Comparison of ENCODE assay signal across 8 cellular contexts in genomic region chr20:41173161-41173721, GRCh38. TPM values are rescaled to one million over a fixed set of nuclear protein-coding genes. Genes with fewer than 3 reads are reported as not detected.
DNase-seq lines count a peak whose midpoint lies in the region; ATAC-seq and TF ChIP-seq lines count a peak whose summit lies in the region.

No MANE protein-coding gene starts in this region.

- H3K4me2 ChIP-seq in KMS-11 = no peak overlapping the region
- H3K4me2 ChIP-seq in parathyroid adenoma (ENCODE audit: low read length) = no peak overlapping the region

- H3K27ac ChIP-seq in KMS-11 = no peak overlapping the region
- H3K27ac ChIP-seq in SJCRH30 = no peak overlapping the region
- H3K27ac ChIP-seq in parathyroid adenoma = peak overlapping the region; percentile 44
- H3K27ac ChIP-seq in testis = peak overlapping the region; percentile 48 to 73

- no peak for TF ChIP-seq POLR2A in testis (IDR thresholded peaks at IDR 0.05)

- no peak for ATAC-seq in HG02870 (IDR thresholded peaks at IDR 0.05; ENCODE audit: unreplicated experiment)

- H3K9me3 ChIP-seq in SJCRH30 (replicated peaks) (no peaks in the 10 kb centered on the region), parathyroid adenoma (ENCODE audit: control insufficient read depth, low read length) (no peaks in the 10 kb centered on the region), testis (no peaks in the 10 kb centered on the region)

- DNase-seq in GM10248 (ENCODE audit: extremely low spot score) = peak; percentile 81
- peak; percentile 80 to 90 for DNase-seq in SJCRH30
- DNase-seq in activated naive CD4-positive, alpha-beta T cell treated with anti-CD3 and anti-CD28 coated beads for 36 hours = peak; percentile 75
- peak; percentile 76 for DNase-seq in glomerular visceral epithelial cell (ENCODE audit: extremely low spot score)
- DNase-seq in testis = peak; percentile 88

- CTCF ChIA-PET in GM10248 (lab: Yijun Ruan, JAX) = interaction anchor here (0.6 to 10.4 kb wide), 37 partner anchors 9 to 246 kb away, joined by 3 to 133 read pairs (median 5); partner anchors contain the start of gene LPIN3
- CTCF ChIA-PET in activated naive CD4-positive, alpha-beta T cell treated with anti-CD3 and anti-CD28 coated beads for 36 hours (lab: Charles Lee) = interaction anchor here (0.5 to 2.9 kb wide), 26 partner anchors 9 to 253 kb away, joined by 3 to 20 read pairs (median 4); partner anchors contain the start of gene LPIN3

- TF ChIP-seq CTCF in GM10248 (IDR thresholded peaks at IDR 0.05; ENCODE audit: control extremely low read depth, extremely low read depth, low read depth, missing control alignments) (peak; percentile 94), KMS-11 (conservative IDR thresholded peaks at IDR 0.05; ENCODE audit: low read depth, low read length) (peak; percentile 93), parathyroid adenoma (IDR thresholded peaks at IDR 0.05) (peak; percentile 96), testis (IDR thresholded peaks at IDR 0.05) (peak; percentile 87 to 95 (median 88))

- no peak overlapping the region for H2AFZ ChIP-seq in KMS-11 (ENCODE audit: low read depth)
- H2AFZ ChIP-seq in parathyroid adenoma = no peak overlapping the region

- peaks cover 2% of the 10 kb centered on the region for H3K4me1 ChIP-seq in KMS-11 (ENCODE audit: low read depth, poor library complexity, severe bottlenecking)
- peaks cover 11% of the 10 kb centered on the region for H3K4me1 ChIP-seq in SJCRH30
- no peaks in the 10 kb centered on the region for H3K4me1 ChIP-seq in parathyroid adenoma
- peaks cover 34% of the 10 kb centered on the region for H3K4me1 ChIP-seq in testis

- no peak overlapping the region for H3K9ac ChIP-seq in KMS-11
- no peak overlapping the region for H3K9ac ChIP-seq in parathyroid adenoma

- H3K27me3 ChIP-seq in KMS-11 (ENCODE audit: insufficient read depth, low read depth) (no peaks in the 10 kb centered on the region), SJCRH30 (no peaks in the 10 kb centered on the region), parathyroid adenoma (ENCODE audit: control insufficient read depth, insufficient read depth, low read length) (no peaks in the 10 kb centered on the region), testis (no peaks in the 10 kb centered on the region)

- peaks cover 4% of the 10 kb centered on the region for H3K4me1 Mint-ChIP-seq in activated naive CD4-positive, alpha-beta T cell treated with anti-CD3 and anti-CD28 coated beads for 36 hours (ENCODE audit: low read depth)

- no peaks in the 10 kb centered on the region for H3K79me2 ChIP-seq in KMS-11 (ENCODE audit: insufficient read depth, low read depth)
- H3K79me2 ChIP-seq in parathyroid adenoma = no peaks in the 10 kb centered on the region

- no peaks in the 10 kb centered on the region for H4K20me1 ChIP-seq in KMS-11 (ENCODE audit: insufficient read depth)

- no peaks in the 10 kb centered on the region for H3K27me3 Mint-ChIP-seq in activated naive CD4-positive, alpha-beta T cell treated with anti-CD3 and anti-CD28 coated beads for 36 hours (ENCODE audit: low read depth)

- H3K36me3 Mint-ChIP-seq in activated naive CD4-positive, alpha-beta T cell treated with anti-CD3 and anti-CD28 coated beads for 36 hours (ENCODE audit: low read depth) = peaks cover 28% of the 10 kb centered on the region

- H3K36me3 ChIP-seq in KMS-11 (ENCODE audit: insufficient read depth) (no peaks in the 10 kb centered on the region), SJCRH30 (peaks cover 85% of the 10 kb centered on the region), parathyroid adenoma (ENCODE audit: control insufficient read depth, insufficient read depth, low read length) (no peaks in the 10 kb centered on the region), testis (ENCODE audit: low read depth, missing control alignments) (no peaks in the 10 kb centered on the region)

- POLR2A ChIA-PET in GM10248 (lab: Yijun Ruan, JAX) = no interaction called here

- intact Hi-C loops in activated naive CD4-positive, alpha-beta T cell treated with anti-CD3 and anti-CD28 coated beads for 36 hours (cut with micrococcal nuclease) = loop anchor here (1.0 to 5.0 kb wide), 4 partner anchors 36 to 205 kb away; partner anchors contain the start of genes LPIN3 and PLCG1
- intact Hi-C loops in testis (cut with DNase I; ENCODE audit: low total_unique reads) = loop anchor here (10.0 kb wide), 2 partner anchors 62 to 162 kb away; no protein-coding TSS in a partner anchor

- H3K4me3 Mint-ChIP-seq in activated naive CD4-positive, alpha-beta T cell treated with anti-CD3 and anti-CD28 coated beads for 36 hours = no peak overlapping the region

- H3K4me3 ChIP-seq in KMS-11 (IDR thresholded peaks at IDR 0.05; ENCODE audit: insufficient read depth, low read depth, low read length) = no peak overlapping the region
- no peak overlapping the region for H3K4me3 ChIP-seq in SJCRH30
- no peak overlapping the region for H3K4me3 ChIP-seq in parathyroid adenoma (ENCODE audit: low read depth, low read length)
- H3K4me3 ChIP-seq in testis = no peak overlapping the region

- peak overlapping the region; percentile 36 for H3K27ac Mint-ChIP-seq in activated naive CD4-positive, alpha-beta T cell treated with anti-CD3 and anti-CD28 coated beads for 36 hours

- H3K9me3 Mint-ChIP-seq in activated naive CD4-positive, alpha-beta T cell treated with anti-CD3 and anti-CD28 coated beads for 36 hours = no peaks in the 10 kb centered on the region

- 24 to 42% methylated on average over 7 to 9 of the region's 9 CpGs for WGBS in testis, 2 donors

RNA-seq across cellular contexts. Expression of gene PLCG1, which starts 35.9 kb away (rescaled TPM):
- 163 and 196 TPM in 2 replicates for total RNA-seq in SJCRH30 (2014; rRNA removed; shearing (Covaris generic))
- total RNA-seq in activated naive CD4-positive, alpha-beta T cell treated with anti-CD3 and anti-CD28 coated beads for 36 hours = 100 to 1,000 TPM; 117 to 136 TPM
- 100 to 1,000 TPM; 184 to 186 TPM for total RNA-seq in testis
- 118 TPM for polyA plus RNA-seq in testis (ENCODE audit: insufficient read depth, low read depth, low replicate concordance)

Comparison
In these comparisons a context has a peak if more than half of its experiments do, and no peak if none do; other contexts are left out.
1. H3K27ac ChIP-seq: peak in parathyroid adenoma (single experiment) and testis (2 of 2); none in KMS-11 (single experiment) and SJCRH30 (single experiment).
2. Peak in every context shown above with its lines, with median percentiles within 50 percentile points of each other: DNase-seq and CTCF ChIP-seq.